1 cellular context compared by ENCODE assay signal in the genomic region with DNA sequence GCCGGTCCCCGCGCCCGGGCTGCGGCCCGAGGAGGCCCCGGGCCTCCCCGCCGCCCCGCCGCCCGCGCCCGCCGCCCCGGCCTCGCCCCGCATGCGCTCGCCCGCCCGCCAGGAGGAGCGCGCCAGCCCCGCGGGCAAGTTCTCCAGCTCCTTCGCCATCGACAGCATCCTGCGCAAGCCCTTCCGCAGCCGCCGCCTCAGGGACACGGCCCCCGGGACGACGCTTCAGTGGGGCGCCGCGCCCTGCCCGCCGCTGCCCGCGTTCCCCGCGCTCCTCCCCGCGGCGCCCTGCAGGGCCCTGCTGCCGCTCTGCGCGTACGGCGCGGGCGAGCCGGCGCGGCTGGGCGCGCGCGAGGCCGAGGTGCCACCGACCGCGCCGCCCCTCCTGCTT.
TF ChIP-seq lines count a peak whose summit lies in the region.

No MANE protein-coding gene starts in this region.

TF ChIP-seq in HCT116, 20 proteins besides CTCF, POLR2A, EP300 and RAD21 (continued from another document):
- TF ChIP-seq, protein P1, sequence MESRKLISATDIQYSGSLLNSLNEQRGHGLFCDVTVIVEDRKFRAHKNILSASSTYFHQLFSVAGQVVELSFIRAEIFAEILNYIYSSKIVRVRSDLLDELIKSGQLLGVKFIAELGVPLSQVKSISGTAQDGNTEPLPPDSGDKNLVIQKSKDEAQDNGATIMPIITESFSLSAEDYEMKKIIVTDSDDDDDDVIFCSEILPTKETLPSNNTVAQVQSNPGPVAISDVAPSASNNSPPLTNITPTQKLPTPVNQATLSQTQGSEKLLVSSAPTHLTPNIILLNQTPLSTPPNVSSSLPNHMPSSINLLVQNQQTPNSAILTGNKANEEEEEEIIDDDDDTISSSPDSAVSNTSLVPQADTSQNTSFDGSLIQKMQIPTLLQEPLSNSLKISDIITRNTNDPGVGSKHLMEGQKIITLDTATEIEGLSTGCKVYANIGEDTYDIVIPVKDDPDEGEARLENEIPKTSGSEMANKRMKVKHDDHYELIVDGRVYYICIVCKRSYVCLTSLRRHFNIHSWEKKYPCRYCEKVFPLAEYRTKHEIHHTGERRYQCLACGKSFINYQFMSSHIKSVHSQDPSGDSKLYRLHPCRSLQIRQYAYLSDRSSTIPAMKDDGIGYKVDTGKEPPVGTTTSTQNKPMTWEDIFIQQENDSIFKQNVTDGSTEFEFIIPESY (IDR thresholded peaks at IDR 0.05; ENCODE audit: extremely low read depth, insufficient replicate concordance, low read length): no peak
